Comparison of ENCODE assay signal across 26 cellular contexts in genomic region chr16:8814095-8814806, GRCh38. TPM values are rescaled to one million over a fixed set of nuclear protein-coding genes. Genes with fewer than 3 reads are reported as not detected.
DNase-seq lines count a peak whose midpoint lies in the region; ATAC-seq lines count a peak whose summit lies in the region.
"Had no signal": no experiment of that assay in that cellular context is flagged by ENCODE, and none has a peak within 500 bp of the region (broad histone marks: within the 10 kb centered on the region; RNA-seq: fewer than 3 reads in every experiment).

No MANE protein-coding gene starts in this region.

- H3K4me3 Mint-ChIP-seq in activated T-cell treated with anti-CD3 and anti-CD28 coated beads, Interleukin-2, amount 50 U/mL, for 24 hours = no peak overlapping the region
- no peak overlapping the region for H3K4me3 Mint-ChIP-seq in activated naive CD8-positive, alpha-beta T cell treated with anti-CD3 and anti-CD28 coated beads for 36 hours
- peak overlapping the region; percentile 33 to 34 for H3K4me3 Mint-ChIP-seq in stimulated activated naive CD8-positive, alpha-beta T cell treated with anti-CD3 and anti-CD28 coated beads, Interleukin-15, amount 100 ng/mL, for 72 hours
- H3K4me3 Mint-ChIP-seq: B cell, T-cell had no signal

- H3K36me3 Mint-ChIP-seq in activated T-cell treated with anti-CD3 and anti-CD28 coated beads, Interleukin-2, amount 50 U/mL, for 24 hours (ENCODE audit: low read depth) = peaks cover 95% of the 10 kb centered on the region
- H3K36me3 Mint-ChIP-seq in activated naive CD8-positive, alpha-beta T cell treated with anti-CD3 and anti-CD28 coated beads for 36 hours = peaks cover 61% of the 10 kb centered on the region

- no peaks in the 10 kb centered on the region for H3K9me3 Mint-ChIP-seq in activated T-cell treated with anti-CD3 and anti-CD28 coated beads, Interleukin-2, amount 50 U/mL, for 24 hours
- no peaks in the 10 kb centered on the region for H3K9me3 Mint-ChIP-seq in activated naive CD8-positive, alpha-beta T cell treated with anti-CD3 and anti-CD28 coated beads for 36 hours
- no peaks in the 10 kb centered on the region for H3K9me3 Mint-ChIP-seq in stimulated activated naive CD8-positive, alpha-beta T cell treated with anti-CD3 and anti-CD28 coated beads, Interleukin-15, amount 100 ng/mL, for 72 hours
- H3K9me3 Mint-ChIP-seq: T-cell had no signal

- H3K27ac Mint-ChIP-seq in activated T-cell treated with anti-CD3 and anti-CD28 coated beads, Interleukin-2, amount 50 U/mL, for 24 hours = peak overlapping the region; percentile 62
- peak overlapping the region; percentile 40 for H3K27ac Mint-ChIP-seq in activated naive CD8-positive, alpha-beta T cell treated with anti-CD3 and anti-CD28 coated beads for 36 hours
- peak overlapping the region; percentile 73 to 82 for H3K27ac Mint-ChIP-seq in stimulated activated naive CD8-positive, alpha-beta T cell treated with anti-CD3 and anti-CD28 coated beads, Interleukin-15, amount 100 ng/mL, for 72 hours
- H3K27ac Mint-ChIP-seq: B cell, T-cell had no signal

- ATAC-seq in HG02678 (IDR thresholded peaks at IDR 0.05; ENCODE audit: unreplicated experiment) = peak; percentile 36
- peak; percentile 86 for ATAC-seq in stimulated activated naive CD8-positive, alpha-beta T cell treated with anti-CD3 and anti-CD28 coated beads, Interleukin-15, amount 100 ng/mL, for 72 hours
- ATAC-seq: left lung, sciatic nerve, T-cell had no signal

- DNase-seq in activated T-cell treated with anti-CD3 and anti-CD28 coated beads, Interleukin-2, amount 50 U/mL, for 24 hours = no peak
- no peak for DNase-seq in activated T-cell treated with anti-CD3 and anti-CD28 coated beads, Interleukin-2, amount 50 U/mL, for 48 hours
- DNase-seq in activated naive CD8-positive, alpha-beta T cell treated with anti-CD3 and anti-CD28 coated beads for 36 hours = no peak
- DNase-seq in stimulated activated naive CD8-positive, alpha-beta T cell treated with anti-CD3 and anti-CD28 coated beads, Interleukin-15, amount 100 ng/mL, for 72 hours = peak in 1 of 2 donors; percentile 40
- DNase-seq in occipital lobe (lab: John Stamatoyannopoulos, UW) = no peak
- DNase-seq in NCI-H748 (lab: John Stamatoyannopoulos, UW; ENCODE audit: unreplicated experiment) = no peak
- no peak for DNase-seq in SHP77 (lab: John Stamatoyannopoulos, UW)
- DNase-seq: activated gamma-delta T cell; brain microvascular endothelial cell; DMS53; GDM1; HCEC 1CT; hippocampal formation; Karpas-422; left lung; mesenchymal stem cell; NCI-H1417 treated with DMSO at 0.1 percent for 48 hours; NCI-H774; posterior cingulate gyrus; stimulated activated CD4-positive, alpha-beta T cell treated with anti-CD3 and anti-CD28 coated beads, Interleukin-4, amount 100 ng/mL, for 4 hours; stomach; T-cell; thyroid gland had no signal

- peaks cover 34% of the 10 kb centered on the region for H3K4me1 Mint-ChIP-seq in activated T-cell treated with anti-CD3 and anti-CD28 coated beads, Interleukin-2, amount 50 U/mL, for 24 hours (ENCODE audit: low read depth)
- H3K4me1 Mint-ChIP-seq in activated naive CD8-positive, alpha-beta T cell treated with anti-CD3 and anti-CD28 coated beads for 36 hours = peaks cover 27% of the 10 kb centered on the region
- peaks cover 47% of the 10 kb centered on the region for H3K4me1 Mint-ChIP-seq in stimulated activated naive CD8-positive, alpha-beta T cell treated with anti-CD3 and anti-CD28 coated beads, Interleukin-15, amount 100 ng/mL, for 72 hours

- no peaks in the 10 kb centered on the region for H3K27me3 Mint-ChIP-seq in activated T-cell treated with anti-CD3 and anti-CD28 coated beads, Interleukin-2, amount 50 U/mL, for 24 hours
- no peaks in the 10 kb centered on the region for H3K27me3 Mint-ChIP-seq in activated naive CD8-positive, alpha-beta T cell treated with anti-CD3 and anti-CD28 coated beads for 36 hours
- H3K27me3 Mint-ChIP-seq in stimulated activated naive CD8-positive, alpha-beta T cell treated with anti-CD3 and anti-CD28 coated beads, Interleukin-15, amount 100 ng/mL, for 72 hours = no peaks in the 10 kb centered on the region
- H3K27me3 Mint-ChIP-seq: B cell, T-cell had no signal

RNA-seq across cellular contexts. Expression of gene PMM2, which starts 16.6 kb away (rescaled TPM):
- total RNA-seq in activated naive CD8-positive, alpha-beta T cell treated with anti-CD3 and anti-CD28 coated beads for 36 hours = 10 to 100 TPM; 59.0 to 59.8 TPM
- 6.9 TPM for total RNA-seq in occipital lobe

RNA-seq across cellular contexts. Expression of gene TMEM186, which starts 16.8 kb away (rescaled TPM):
- total RNA-seq in activated naive CD8-positive, alpha-beta T cell treated with anti-CD3 and anti-CD28 coated beads for 36 hours = 10 to 100 TPM; 14.4 to 15.1 TPM
- 5.8 TPM for total RNA-seq in occipital lobe

RNA-seq across cellular contexts. Expression of gene CARHSP1, which starts 54.6 kb away (rescaled TPM):
- 10 to 100 TPM; 65.2 to 66.4 TPM for total RNA-seq in activated naive CD8-positive, alpha-beta T cell treated with anti-CD3 and anti-CD28 coated beads for 36 hours
- total RNA-seq in occipital lobe = 189 TPM

Comparison
In these comparisons a context has a peak if more than half of its experiments do, and no peak if none do; other contexts are left out.
1. H3K4me3 Mint-ChIP-seq: peak in stimulated activated naive CD8-positive, alpha-beta T cell treated with anti-CD3 and anti-CD28 coated beads, Interleukin-15, amount 100 ng/mL, for 72 hours (2 of 2); none in activated T-cell treated with anti-CD3 and anti-CD28 coated beads, Interleukin-2, amount 50 U/mL, for 24 hours (single experiment) and activated naive CD8-positive, alpha-beta T cell treated with anti-CD3 and anti-CD28 coated beads for 36 hours (single experiment).
2. Peak in every context shown above with its lines, with median percentiles within 50 percentile points of each other: H3K27ac Mint-ChIP-seq.